Comparison of ENCODE assay signal across 28 cellular contexts in genomic region chr3:171372694-171373093, GRCh38.
"Had no signal": no experiment of that assay in that cellular context is flagged by ENCODE, and none has a peak within 500 bp of the region (broad histone marks: within the 10 kb centered on the region; RNA-seq: fewer than 3 reads in every experiment).

No MANE protein-coding gene starts in this region.

- H3K27ac ChIP-seq: brain microvascular endothelial cell, heart right ventricle, neutrophil, ovary, right lobe of liver, skin epidermis, tibial nerve, WERI-Rb-1 had no signal

- H3K9me3 ChIP-seq: heart right ventricle, neutrophil, ovary, right lobe of liver, tibial nerve had no signal

- H3K4me1 Mint-ChIP-seq: naive B cell; stimulated activated naive B cell treated with anti-CD40 and anti-IgM and Interleukin-4, amounts not matched to agents 10 μg/mL and 1 μg/mL and 100 μg/mL, for 72 hours had no signal

- H3K4me3 ChIP-seq: heart right ventricle, ovary, right lobe of liver, skin epidermis, tibial nerve had no signal

- H3K36me3 ChIP-seq: heart right ventricle, neutrophil, ovary, right lobe of liver, tibial nerve, WERI-Rb-1 had no signal

- FAIRE-seq: astrocyte, islet of Langerhans, TTC549 had no signal

- H3K36me3 Mint-ChIP-seq: naive B cell; stimulated activated naive B cell treated with anti-CD40 and anti-IgM and Interleukin-4, amounts not matched to agents 10 μg/mL and 1 μg/mL and 100 μg/mL, for 72 hours had no signal

- H3K27me3 Mint-ChIP-seq: activated CD4-positive, alpha-beta memory T cell treated with anti-CD3 and anti-CD28 coated beads for 36 hours; activated naive CD8-positive, alpha-beta T cell; naive B cell; progenitor cell of endocrine pancreas; stimulated activated naive B cell treated with anti-CD40 and anti-IgM and Interleukin-4, amounts not matched to agents 10 μg/mL and 1 μg/mL and 100 μg/mL, for 72 hours had no signal

- H3K27me3 ChIP-seq: brain microvascular endothelial cell, heart right ventricle, neutrophil, ovary, right lobe of liver, tibial nerve had no signal

- H3K27ac Mint-ChIP-seq: activated CD4-positive, alpha-beta memory T cell treated with anti-CD3 and anti-CD28 coated beads for 36 hours; activated naive CD8-positive, alpha-beta T cell; activated T-cell treated with anti-CD3 and anti-CD28 coated beads, Interleukin-2, amount 50 U/mL, for 72 hours; naive B cell; nephron progenitor cell; progenitor cell of endocrine pancreas; stimulated activated naive B cell treated with anti-CD40 and anti-IgM and Interleukin-4, amounts not matched to agents 10 μg/mL and 1 μg/mL and 100 μg/mL, for 72 hours had no signal

- H3K9me3 Mint-ChIP-seq: activated CD4-positive, alpha-beta memory T cell treated with anti-CD3 and anti-CD28 coated beads for 36 hours; activated T-cell treated with anti-CD3 and anti-CD28 coated beads, Interleukin-2, amount 50 U/mL, for 72 hours; naive B cell; nephron progenitor cell; stimulated activated naive B cell treated with anti-CD40 and anti-IgM and Interleukin-4, amounts not matched to agents 10 μg/mL and 1 μg/mL and 100 μg/mL, for 72 hours had no signal

- DNase-seq: activated CD4-positive, alpha-beta memory T cell treated with anti-CD3 and anti-CD28 coated beads for 36 hours; activated CD4-positive, alpha-beta T cell treated with anti-CD3 and anti-CD28 coated beads for 48 hours; activated effector memory CD4-positive, alpha-beta T cell treated with Interleukin-2 at 50 U/mL for 16 hours; activated naive CD4-positive, alpha-beta T cell treated with Interleukin-2 at 50 U/mL for 16 hours; activated T-cell treated with anti-CD3 and anti-CD28 coated beads, Interleukin-2, amount 50 U/mL, for 72 hours; brain microvascular endothelial cell; cortex of kidney; foreskin melanocyte; heart right ventricle; left cardiac atrium; left ventricle myocardium superior; naive B cell; nephron progenitor cell; ovary; right lobe of liver; stimulated activated CD4-positive, alpha-beta T cell treated with anti-CD3 and anti-CD28 coated beads, Interleukin-4, amount 100 ng/mL, for 24 hours; stimulated activated naive B cell treated with anti-CD40 and anti-IgM and Interleukin-4, amounts not matched to agents 10 μg/mL and 1 μg/mL and 100 μg/mL, for 72 hours; T-helper 9 cell; WERI-Rb-1 had no signal

- ATAC-seq: esophagus mucosa; heart right ventricle; left cardiac atrium; left ventricle myocardium superior; right lobe of liver; stimulated activated naive B cell treated with anti-CD40 and anti-IgM and Interleukin-4, amounts not matched to agents 10 μg/mL and 1 μg/mL and 100 μg/mL, for 72 hours had no signal

- H3K4me3 Mint-ChIP-seq: activated CD4-positive, alpha-beta memory T cell treated with anti-CD3 and anti-CD28 coated beads for 36 hours; activated naive CD8-positive, alpha-beta T cell; activated T-cell treated with anti-CD3 and anti-CD28 coated beads, Interleukin-2, amount 50 U/mL, for 72 hours; naive B cell; nephron progenitor cell; stimulated activated naive B cell treated with anti-CD40 and anti-IgM and Interleukin-4, amounts not matched to agents 10 μg/mL and 1 μg/mL and 100 μg/mL, for 72 hours had no signal
